ENCODE assay signal across 1 cellular context in the genomic region with DNA sequence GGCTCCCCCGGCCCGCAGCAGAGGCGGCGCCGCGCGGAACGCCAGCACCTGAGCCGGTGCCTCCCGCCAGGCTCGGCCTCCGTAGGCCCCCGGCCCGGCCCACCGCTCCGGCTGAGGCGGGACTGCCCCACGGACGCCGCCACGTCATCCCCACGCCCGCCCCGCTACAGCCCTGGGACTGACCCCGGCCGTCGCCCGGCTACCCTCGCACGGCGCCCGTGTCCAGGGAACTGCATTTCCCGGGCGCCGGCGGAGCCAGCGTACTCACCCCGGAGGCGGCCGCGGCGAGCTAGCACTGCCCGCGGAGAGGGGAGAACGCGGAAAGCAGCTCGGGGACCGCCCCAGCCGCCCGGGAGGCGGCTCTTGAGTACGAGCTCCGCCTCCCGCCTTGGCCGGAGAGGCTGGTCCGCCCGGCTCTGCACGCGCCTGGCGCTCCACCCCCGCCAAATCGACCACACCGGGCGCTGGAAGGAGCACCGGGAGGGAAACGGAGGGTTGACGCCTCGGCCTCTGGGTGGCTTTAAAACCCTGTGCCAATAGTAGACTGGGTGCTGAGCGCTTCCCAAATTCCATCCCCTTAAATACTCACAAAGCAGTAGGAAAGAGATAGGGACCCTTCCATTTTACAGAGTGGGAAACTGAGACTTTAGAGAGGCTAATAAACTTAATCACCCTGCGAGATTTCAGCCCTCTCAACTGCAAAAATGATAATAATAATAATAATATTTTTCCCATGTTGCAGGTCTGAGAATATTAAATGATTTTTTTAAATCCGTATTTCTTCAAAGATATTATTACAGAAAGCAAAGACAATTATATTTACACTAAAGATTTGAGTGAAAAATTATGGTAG.
TF ChIP-seq lines count a peak whose summit lies in the region.

A gene with protein sequence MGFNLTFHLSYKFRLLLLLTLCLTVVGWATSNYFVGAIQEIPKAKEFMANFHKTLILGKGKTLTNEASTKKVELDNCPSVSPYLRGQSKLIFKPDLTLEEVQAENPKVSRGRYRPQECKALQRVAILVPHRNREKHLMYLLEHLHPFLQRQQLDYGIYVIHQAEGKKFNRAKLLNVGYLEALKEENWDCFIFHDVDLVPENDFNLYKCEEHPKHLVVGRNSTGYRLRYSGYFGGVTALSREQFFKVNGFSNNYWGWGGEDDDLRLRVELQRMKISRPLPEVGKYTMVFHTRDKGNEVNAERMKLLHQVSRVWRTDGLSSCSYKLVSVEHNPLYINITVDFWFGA (minus strand): TSS at position 297 of the 853 bp plus-strand sequence. CDS start 10,779 bp downstream, outside the sequence.

TF ChIP-seq in Ishikawa, 13 proteins besides CTCF, POLR2A, EP300 and RAD21 (continued from another document):
- TF ChIP-seq, protein P1, sequence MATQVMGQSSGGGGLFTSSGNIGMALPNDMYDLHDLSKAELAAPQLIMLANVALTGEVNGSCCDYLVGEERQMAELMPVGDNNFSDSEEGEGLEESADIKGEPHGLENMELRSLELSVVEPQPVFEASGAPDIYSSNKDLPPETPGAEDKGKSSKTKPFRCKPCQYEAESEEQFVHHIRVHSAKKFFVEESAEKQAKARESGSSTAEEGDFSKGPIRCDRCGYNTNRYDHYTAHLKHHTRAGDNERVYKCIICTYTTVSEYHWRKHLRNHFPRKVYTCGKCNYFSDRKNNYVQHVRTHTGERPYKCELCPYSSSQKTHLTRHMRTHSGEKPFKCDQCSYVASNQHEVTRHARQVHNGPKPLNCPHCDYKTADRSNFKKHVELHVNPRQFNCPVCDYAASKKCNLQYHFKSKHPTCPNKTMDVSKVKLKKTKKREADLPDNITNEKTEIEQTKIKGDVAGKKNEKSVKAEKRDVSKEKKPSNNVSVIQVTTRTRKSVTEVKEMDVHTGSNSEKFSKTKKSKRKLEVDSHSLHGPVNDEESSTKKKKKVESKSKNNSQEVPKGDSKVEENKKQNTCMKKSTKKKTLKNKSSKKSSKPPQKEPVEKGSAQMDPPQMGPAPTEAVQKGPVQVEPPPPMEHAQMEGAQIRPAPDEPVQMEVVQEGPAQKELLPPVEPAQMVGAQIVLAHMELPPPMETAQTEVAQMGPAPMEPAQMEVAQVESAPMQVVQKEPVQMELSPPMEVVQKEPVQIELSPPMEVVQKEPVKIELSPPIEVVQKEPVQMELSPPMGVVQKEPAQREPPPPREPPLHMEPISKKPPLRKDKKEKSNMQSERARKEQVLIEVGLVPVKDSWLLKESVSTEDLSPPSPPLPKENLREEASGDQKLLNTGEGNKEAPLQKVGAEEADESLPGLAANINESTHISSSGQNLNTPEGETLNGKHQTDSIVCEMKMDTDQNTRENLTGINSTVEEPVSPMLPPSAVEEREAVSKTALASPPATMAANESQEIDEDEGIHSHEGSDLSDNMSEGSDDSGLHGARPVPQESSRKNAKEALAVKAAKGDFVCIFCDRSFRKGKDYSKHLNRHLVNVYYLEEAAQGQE (IDR thresholded peaks at IDR 0.05; ENCODE audit: low read depth), result no peak
- TF ChIP-seq, protein P2, sequence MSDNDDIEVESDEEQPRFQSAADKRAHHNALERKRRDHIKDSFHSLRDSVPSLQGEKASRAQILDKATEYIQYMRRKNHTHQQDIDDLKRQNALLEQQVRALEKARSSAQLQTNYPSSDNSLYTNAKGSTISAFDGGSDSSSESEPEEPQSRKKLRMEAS (IDR thresholded peaks at IDR 0.05), result peak; percentile 97
- TF ChIP-seq CEBPB (IDR thresholded peaks at IDR 0.05) (no peak), TAF1 (IDR thresholded peaks at IDR 0.05; ENCODE audit: low read depth) (peak; percentile 82), EGR1 (IDR thresholded peaks at IDR 0.05) (peak; percentile 79), TCF12 (IDR thresholded peaks at IDR 0.05; ENCODE audit: low read depth) (no peak; the same call in 1 of the 2 replicates), TEAD4 (IDR thresholded peaks at IDR 0.05) (0 out of 2 replicates have a peak, but pooled peaks have one; percentile 24), YY1 (IDR thresholded peaks at IDR 0.05; ENCODE audit: low read depth) (no peak), FOXM1 (IDR thresholded peaks at IDR 0.05; ENCODE audit: borderline replicate concordance, low read depth) (no peak), CREB1 (IDR thresholded peaks at IDR 0.05; ENCODE audit: low read depth) (peak; percentile 33; the same call in 1 of the 2 replicates), NFIC (IDR thresholded peaks at IDR 0.05) (no peak)
